10 cellular contexts compared by ENCODE assay signal in genomic region chr6:166751051-166751595, GRCh38.
DNase-seq lines count a peak whose midpoint lies in the region; ATAC-seq and TF ChIP-seq lines count a peak whose summit lies in the region.
"Had no signal": no experiment of that assay in that cellular context is flagged by ENCODE, and none has a peak within 500 bp of the region (broad histone marks: within the 10 kb centered on the region; RNA-seq: fewer than 3 reads in every experiment).

No MANE protein-coding gene starts in this region.

- H3K4me3 Mint-ChIP-seq in activated B cell treated with CpG ODN at 0.5 μM for 24 hours: peak overlapping the region; percentile 85

- TF ChIP-seq CTCF in activated B cell treated with CpG ODN at 0.5 μM for 24 hours (IDR thresholded peaks at IDR 0.05) (no peak), omental fat pad (IDR thresholded peaks at IDR 0.05) (no peak), PC-3 (conservative IDR thresholded peaks at IDR 0.05; ENCODE audit: low read depth, low read length) (no peak)

- H3K4me3 ChIP-seq in aorta (ENCODE audit: low read length in 2 of 2): no peak overlapping the region
- no peak overlapping the region for H3K4me3 ChIP-seq in PC-3 (ENCODE audit: low read length)

- no peaks in the 10 kb centered on the region for H3K36me3 Mint-ChIP-seq in activated B cell treated with CpG ODN at 0.5 μM for 24 hours (ENCODE audit: low read depth)

- H3K9ac ChIP-seq in PC-3 (ENCODE audit: low read length): no peak overlapping the region

- CTCF ChIA-PET in activated B cell treated with CpG ODN at 0.5 μM for 24 hours (lab: Charles Lee): interaction anchor here (0.6 kb wide), 1 partner anchor 37 kb away, joined by 3 read pairs; no protein-coding TSS in a partner anchor
- CTCF ChIA-PET in PC-3 (lab: Charles Lee): no interaction called here

- no peaks in the 10 kb centered on the region for H3K36me3 ChIP-seq in aorta (ENCODE audit: control insufficient read depth in 1 of 2, insufficient read depth in 2 of 2, low read length in 1 of 2)
- H3K36me3 ChIP-seq in PC-3 (ENCODE audit: low read depth, low read length): no peaks in the 10 kb centered on the region

- no peaks in the 10 kb centered on the region for H3K27me3 ChIP-seq in aorta (ENCODE audit: control insufficient read depth in 1 of 2, insufficient read depth in 2 of 2, low read length in 1 of 2)
- H3K27me3 ChIP-seq in PC-3 (ENCODE audit: low read length): no peaks in the 10 kb centered on the region

- no peaks in the 10 kb centered on the region for H3K9me2 ChIP-seq in PC-3 (replicated peaks; ENCODE audit: low read length)

- DNase-seq in cardiac septum (ENCODE audit: low spot score) (peak; percentile 83), Right ventricle myocardium superior (no peak), activated B cell treated with CpG ODN at 0.5 μM for 24 hours (peak; percentile 63), aorta (no peak), omental fat pad (ENCODE audit: low spot score) (no peak), DMS53 treated with DMSO at 0.1 percent for 48 hours (lab: John Stamatoyannopoulos, UW; ENCODE audit: unreplicated experiment) (no peak), PC-3 (no peak)
- DNase-seq: T-helper 1 cell had no signal

- ATAC-seq in Right ventricle myocardium superior (ENCODE audit: poor library complexity) (no peak), HG03135 (IDR thresholded peaks at IDR 0.05; ENCODE audit: unreplicated experiment) (peak; percentile 83), activated B cell treated with CpG ODN at 0.5 μM for 24 hours (ENCODE audit: low read depth) (peak; percentile 99), aorta (ENCODE audit: low FRiP score) (peak; percentile 53), omental fat pad (ENCODE audit: low FRiP score) (no peak), PC-3 (no peak)

- H2AFZ ChIP-seq in PC-3 (ENCODE audit: low read length): no peak overlapping the region

- H3K9me3 ChIP-seq in aorta (ENCODE audit: control insufficient read depth, low read length) (no peaks in the 10 kb centered on the region), PC-3 (ENCODE audit: low read length) (no peaks in the 10 kb centered on the region)

- H3K4me2 ChIP-seq in PC-3 (ENCODE audit: low read length): no peak overlapping the region

- intact Hi-C loops in cardiac septum (cut with DNase I) (no loop called here), Right ventricle myocardium superior (cut with DNase I) (no loop called here), activated B cell treated with CpG ODN at 0.5 μM for 24 hours (cut with micrococcal nuclease) (loop anchor here (1.0 to 2.0 kb wide), 6 partner anchors 24 to 238 kb away; partner anchors contain the start of gene RPS6KA2), aorta (cut with DNase I) (no loop called here), PC-3 (cut with micrococcal nuclease) (no loop called here)

- H4K20me1 ChIP-seq in PC-3 (ENCODE audit: low read length): no peaks in the 10 kb centered on the region

- no peaks in the 10 kb centered on the region for H3K79me2 ChIP-seq in PC-3 (ENCODE audit: low read length)

- no peaks in the 10 kb centered on the region for H3F3A ChIP-seq in PC-3 (ENCODE audit: low read length, unreplicated experiment)

- POLR2A ChIA-PET in activated B cell treated with CpG ODN at 0.5 μM for 24 hours (lab: Charles Lee) (interaction anchor here (0.8 to 1.5 kb wide), 3 partner anchors 163 to 205 kb away, joined by 4 to 9 read pairs (median 4); partner anchors contain the start of gene RNASET2), PC-3 (lab: Charles Lee; ENCODE audit: unreplicated experiment) (no interaction called here)

- peak overlapping the region; percentile 80 for H3K27ac Mint-ChIP-seq in activated B cell treated with CpG ODN at 0.5 μM for 24 hours

- H3K9me3 Mint-ChIP-seq in activated B cell treated with CpG ODN at 0.5 μM for 24 hours: no peaks in the 10 kb centered on the region

- no peaks in the 10 kb centered on the region for H3K4me1 ChIP-seq in aorta (ENCODE audit: control insufficient read depth in 1 of 2, insufficient read depth in 2 of 2, low read length in 2 of 2)
- no peaks in the 10 kb centered on the region for H3K4me1 ChIP-seq in PC-3 (ENCODE audit: insufficient read depth, low read length)

- H3K4me1 Mint-ChIP-seq in activated B cell treated with CpG ODN at 0.5 μM for 24 hours: peaks cover 28% of the 10 kb centered on the region

- H3K27ac ChIP-seq in aorta (ENCODE audit: low read depth in 1 of 2, low read length in 2 of 2): no peak overlapping the region
- H3K27ac ChIP-seq in PC-3 (ENCODE audit: low read length): no peak overlapping the region
- H3K27ac ChIP-seq: C4-2B had no signal

- peaks cover 10% of the 10 kb centered on the region for H3K27me3 Mint-ChIP-seq in activated B cell treated with CpG ODN at 0.5 μM for 24 hours

- no TSS peak for BruUV-seq in PC-3 (replicated peaks; lab: Mats Ljungman, UMichigan)

- 62 to 70% methylated on average over 19 of the region's 19 CpGs for WGBS in aorta, 2 donors

Comparison
In these comparisons a context has a peak if more than half of its experiments do, and no peak if none do; other contexts are left out.
1. DNase-seq: peak in cardiac septum (single experiment) and activated B cell treated with CpG ODN at 0.5 μM for 24 hours (single experiment); none in Right ventricle myocardium superior (single experiment), aorta (0 of 2), omental fat pad (single experiment), DMS53 treated with DMSO at 0.1 percent for 48 hours (single experiment) and PC-3 (single experiment).
2. ATAC-seq: peak in HG03135 (single experiment), activated B cell treated with CpG ODN at 0.5 μM for 24 hours (single experiment) and aorta (single experiment); none in Right ventricle myocardium superior (single experiment), omental fat pad (single experiment) and PC-3 (single experiment).